In the genomic region with DNA sequence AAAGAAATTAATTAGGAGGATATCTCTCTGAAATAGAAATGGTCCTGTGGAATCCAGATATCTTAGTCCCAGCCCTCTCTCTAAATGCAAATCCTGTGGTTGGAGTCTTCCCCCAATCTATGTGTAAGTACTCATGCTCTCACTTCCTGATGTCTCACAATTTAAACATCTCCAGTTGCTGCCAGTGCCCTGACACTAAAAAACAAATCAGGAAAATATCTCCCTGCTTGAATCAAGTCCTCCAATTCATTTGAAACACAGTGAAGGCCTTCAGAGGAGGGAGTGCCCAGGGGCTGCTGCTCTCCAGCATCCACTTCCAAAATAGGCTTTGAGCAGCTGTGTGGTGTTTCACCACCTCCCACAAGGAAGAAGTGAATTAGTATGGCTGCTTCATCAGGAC, we compare ENCODE assay signal across 9 cellular contexts.
DNase-seq lines count a peak whose midpoint lies in the region; ATAC-seq and TF ChIP-seq lines count a peak whose summit lies in the region.
"Had no signal": no experiment of that assay in that cellular context is flagged by ENCODE, and none has a peak within 500 bp of the region (broad histone marks: within the 10 kb centered on the region; RNA-seq: fewer than 3 reads in every experiment).

No MANE protein-coding gene starts in this region.

- H3K36me3 ChIP-seq in RWPE2 (ENCODE audit: low read depth) (no peaks in the 10 kb centered on the region), Karpas-422 (ENCODE audit: insufficient read depth, low read length) (no peaks in the 10 kb centered on the region)

- H4K20me1 ChIP-seq in Karpas-422 (ENCODE audit: insufficient read depth, low read depth, low read length) = no peaks in the 10 kb centered on the region

- no peak overlapping the region for H3K4me2 ChIP-seq in Karpas-422 (ENCODE audit: low read depth, low read length, poor library complexity, severe bottlenecking)

- H3K4me1 ChIP-seq in RWPE2 (ENCODE audit: insufficient read depth, poor library complexity, severe bottlenecking) (no peaks in the 10 kb centered on the region), Karpas-422 (ENCODE audit: low read length) (peaks cover 7% of the 10 kb centered on the region)

- no peak overlapping the region for H3K4me3 ChIP-seq in RWPE2 (ENCODE audit: severe bottlenecking)
- no peak overlapping the region for H3K4me3 ChIP-seq in Karpas-422 (ENCODE audit: low read length)

- no peak overlapping the region for H3K9ac ChIP-seq in Karpas-422 (ENCODE audit: low read length)

- peaks cover 5 to 8% of the 10 kb centered on the region in 2 donors for H3K4me1 Mint-ChIP-seq in stimulated activated naive B cell treated with anti-CD40 and anti-IgM and Interleukin-4, amounts not matched to agents 10 μg/mL and 1 μg/mL and 100 μg/mL, for 72 hours

- no peak for TF ChIP-seq CTCF in RWPE2 (IDR thresholded peaks at IDR 0.05; ENCODE audit: poor library complexity, severe bottlenecking)

- no peaks in the 10 kb centered on the region for H3K9me2 ChIP-seq in Karpas-422 (replicated peaks; ENCODE audit: insufficient read depth, low read length)

- H3K9me3 ChIP-seq in RWPE2 (ENCODE audit: severe bottlenecking) = no peaks in the 10 kb centered on the region
- H3K9me3 ChIP-seq in Karpas-422 (ENCODE audit: low read length) = no peaks in the 10 kb centered on the region

- no peaks in the 10 kb centered on the region for H3K9me3 Mint-ChIP-seq in stimulated activated naive B cell treated with anti-CD40 and anti-IgM and Interleukin-4, amounts not matched to agents 10 μg/mL and 1 μg/mL and 100 μg/mL, for 72 hours

- H3K79me2 ChIP-seq in Karpas-422 (ENCODE audit: low read length) = no peaks in the 10 kb centered on the region

- no peak overlapping the region for H2AFZ ChIP-seq in Karpas-422 (ENCODE audit: low read length)

- H3K27me3 ChIP-seq in RWPE2 (ENCODE audit: insufficient read depth, poor library complexity, severe bottlenecking) (no peaks in the 10 kb centered on the region), Karpas-422 (ENCODE audit: low read length) (no peaks in the 10 kb centered on the region)

- ATAC-seq in GM19324 (IDR thresholded peaks at IDR 0.05; ENCODE audit: low FRiP score, unreplicated experiment) (peak; percentile 53), HG02885 (IDR thresholded peaks at IDR 0.05; ENCODE audit: poor library complexity, unreplicated experiment) (peak; percentile 70), RWPE2 (ENCODE audit: low read depth) (peak; percentile 45; the same call in 1 of the 3 replicates)
- ATAC-seq in stimulated activated naive B cell treated with anti-CD40 and anti-IgM and Interleukin-4, amounts not matched to agents 10 μg/mL and 1 μg/mL and 100 μg/mL, for 72 hours (replicated peaks) = peak; percentile 61 to 62

- no peak overlapping the region for H3K27ac Mint-ChIP-seq in stimulated activated naive B cell treated with anti-CD40 and anti-IgM and Interleukin-4, amounts not matched to agents 10 μg/mL and 1 μg/mL and 100 μg/mL, for 72 hours

- DNase-seq in RWPE2 (ENCODE audit: low spot score) (no peak), Karpas-422 (no peak), NCI-H1930 (lab: John Stamatoyannopoulos, UW) (no peak)
- no peak for DNase-seq in stimulated activated naive B cell treated with anti-CD40 and anti-IgM and Interleukin-4, amounts not matched to agents 10 μg/mL and 1 μg/mL and 100 μg/mL, for 72 hours
- DNase-seq in effector CD4-positive, alpha-beta T cell = no peak
- DNase-seq: activated naive CD4-positive, alpha-beta T cell treated with anti-CD3 and anti-CD28 coated beads, Interleukin-2, amount 50 U/mL, for 16 hours; NCI-H1092 treated with DMSO at 0.1 percent for 48 hours had no signal

- no peaks in the 10 kb centered on the region for H3K36me3 Mint-ChIP-seq in stimulated activated naive B cell treated with anti-CD40 and anti-IgM and Interleukin-4, amounts not matched to agents 10 μg/mL and 1 μg/mL and 100 μg/mL, for 72 hours

- peaks cover 5 to 6% of the 10 kb centered on the region in 2 donors for H3K27me3 Mint-ChIP-seq in stimulated activated naive B cell treated with anti-CD40 and anti-IgM and Interleukin-4, amounts not matched to agents 10 μg/mL and 1 μg/mL and 100 μg/mL, for 72 hours

- H3K27ac ChIP-seq in RWPE2 (ENCODE audit: poor library complexity, severe bottlenecking) (no peak overlapping the region), Karpas-422 (ENCODE audit: low read length) (no peak overlapping the region)

- no peak overlapping the region for H3K4me3 Mint-ChIP-seq in stimulated activated naive B cell treated with anti-CD40 and anti-IgM and Interleukin-4, amounts not matched to agents 10 μg/mL and 1 μg/mL and 100 μg/mL, for 72 hours
